In the genomic region with DNA sequence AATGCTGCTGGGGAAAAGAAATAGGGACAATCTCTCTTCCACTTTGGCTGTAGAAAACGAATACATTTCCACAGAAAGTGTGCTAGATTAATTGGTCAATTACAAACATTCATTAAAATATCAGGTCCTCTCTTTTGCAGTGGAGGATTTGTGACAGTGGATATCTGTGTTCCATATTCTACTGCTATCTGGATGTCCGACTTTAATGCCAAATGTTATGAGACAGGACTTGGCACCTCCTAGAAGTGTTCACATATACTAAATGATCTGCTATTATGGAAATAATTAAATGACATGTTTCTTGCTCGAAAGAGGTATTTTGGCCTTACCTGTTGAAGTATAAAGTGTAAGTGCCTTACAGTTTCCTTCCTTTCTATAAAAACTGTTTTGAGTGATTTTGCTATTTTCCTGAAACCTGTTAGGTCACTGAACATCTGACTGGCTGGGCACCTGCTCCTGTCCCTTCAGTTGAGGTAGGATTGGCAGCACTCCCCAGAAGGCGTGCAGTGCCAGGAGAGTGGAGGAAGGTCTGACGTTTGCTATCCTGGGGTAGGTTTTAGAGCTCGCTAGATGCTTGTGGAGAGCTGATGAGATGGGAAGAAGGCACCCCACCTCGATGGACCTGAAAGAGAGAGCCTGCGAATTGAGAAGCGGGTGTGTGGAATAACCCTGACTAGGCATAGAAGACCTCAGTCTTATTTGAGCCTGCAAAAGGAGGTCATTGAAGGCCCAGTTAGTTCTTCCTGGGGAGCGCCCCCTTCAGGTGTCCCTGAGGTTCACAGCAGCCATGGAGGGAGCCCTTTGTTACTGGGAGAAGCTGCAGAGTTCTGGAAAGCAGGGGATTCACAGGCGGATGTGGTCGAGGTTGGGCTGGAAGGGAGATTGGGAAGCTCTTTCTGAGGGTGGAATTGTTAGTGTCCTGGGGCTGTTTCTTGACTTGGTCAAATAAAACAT, we compare ENCODE assay signal across 9 cellular contexts.
DNase-seq lines count a peak whose midpoint lies in the region; ATAC-seq, FAIRE-seq and TF ChIP-seq lines count a peak whose summit lies in the region.
"Had no signal": no experiment of that assay in that cellular context is flagged by ENCODE, and none has a peak within 500 bp of the region (broad histone marks: within the 10 kb centered on the region; RNA-seq: fewer than 3 reads in every experiment).

No MANE protein-coding gene starts in this region.

- TF ChIP-seq CTCF in SU-DHL-6 (IDR thresholded peaks at IDR 0.05; ENCODE audit: insufficient read depth, low read length, poor library complexity, severe bottlenecking): peak; percentile 32
- TF ChIP-seq CTCF in esophagus squamous epithelium (IDR thresholded peaks at IDR 0.05): peak in 1 of 6 experiments; percentile 16
- TF ChIP-seq CTCF in pancreas (IDR thresholded peaks at IDR 0.05): no peak

- WGBS in esophagus squamous epithelium, 2 donors: 44 to 51% methylated on average over 11 to 12 of the region's 12 CpGs
- 37 to 42% methylated on average over 12 of the region's 12 CpGs for WGBS in pancreas, 2 donors

- intact Hi-C loops in activated CD4-positive, alpha-beta T cell treated with anti-CD3 and anti-CD28 coated beads for 36 hours (cut with DNase I, micrococcal nuclease): loop anchor here (1.0 to 10.0 kb wide), 8 partner anchors 13 to 532 kb away; a partner anchor contains a TSS
- intact Hi-C loops in esophagus squamous epithelium (cut with DNase I) (no loop called here), pancreas (cut with DNase I) (no loop called here), posterior vena cava (cut with DNase I) (loop anchor here in 1 of 2 donors (5.0 kb wide), 1 partner anchor 577 kb away; a partner anchor contains a TSS)

- H3K27ac ChIP-seq in SU-DHL-6 (ENCODE audit: low read depth, low read length) (peak overlapping the region; percentile 72), esophagus squamous epithelium (peak overlapping the region; percentile 88 to 98 (median 98)), pancreas (peak overlapping the region; percentile 81 to 92 (median 87))

- no peak for FAIRE-seq in pancreas (lab: Jason Lieb, UNC)
- FAIRE-seq: colon had no signal

- peak overlapping the region; percentile 96 for H3K4me3 ChIP-seq in SU-DHL-6 (ENCODE audit: insufficient read depth, low read length, poor library complexity, severe bottlenecking)
- H3K4me3 ChIP-seq in esophagus squamous epithelium: peak overlapping the region; percentile 83 to 99 (median 92)
- peak overlapping the region; percentile 62 to 99 (median 96) for H3K4me3 ChIP-seq in pancreas

- POLR2A ChIA-PET in activated CD4-positive, alpha-beta T cell treated with anti-CD3 and anti-CD28 coated beads for 36 hours (lab: Charles Lee): interaction anchor here (1.0 to 1.5 kb wide), 3 partner anchors 12 to 155 kb away, joined by 5 to 24 read pairs (median 8); no protein-coding TSS in a partner anchor

- no peaks in the 10 kb centered on the region for H3F3A ChIP-seq in SU-DHL-6 (ENCODE audit: insufficient read depth)

- no peak for TF ChIP-seq POLR2A in esophagus squamous epithelium (IDR thresholded peaks at IDR 0.05)

- no peaks in the 10 kb centered on the region for H3K36me3 ChIP-seq in SU-DHL-6 (ENCODE audit: low read length)
- peaks cover 0 to 27% (median 0%) of the 10 kb centered on the region in 3 donors for H3K36me3 ChIP-seq in esophagus squamous epithelium
- H3K36me3 ChIP-seq in pancreas: no peaks in the 10 kb centered on the region

- H3K27me3 ChIP-seq in SU-DHL-6 (ENCODE audit: low read length) (no peaks in the 10 kb centered on the region), esophagus squamous epithelium (no peaks in the 10 kb centered on the region), pancreas (no peaks in the 10 kb centered on the region)

- H2AFZ ChIP-seq in SU-DHL-6 (ENCODE audit: low read depth, low read length, severe bottlenecking): peak overlapping the region; percentile 85

- peaks cover 42% of the 10 kb centered on the region for H3K4me1 Mint-ChIP-seq in activated CD4-positive, alpha-beta T cell treated with anti-CD3 and anti-CD28 coated beads for 36 hours

- H3K4me2 ChIP-seq in SU-DHL-6 (ENCODE audit: low read depth, low read length, poor library complexity, severe bottlenecking): peak overlapping the region; percentile 74

- H3K9ac ChIP-seq in SU-DHL-6 (ENCODE audit: low read length): peak overlapping the region; percentile 94

- peaks cover 52% of the 10 kb centered on the region for H3K36me3 Mint-ChIP-seq in activated CD4-positive, alpha-beta T cell treated with anti-CD3 and anti-CD28 coated beads for 36 hours (ENCODE audit: low read depth)

- no peaks in the 10 kb centered on the region for H4K20me1 ChIP-seq in SU-DHL-6 (ENCODE audit: low read depth, low read length)

- H3K4me1 ChIP-seq in esophagus squamous epithelium (peaks cover 5 to 40% (median 12%) of the 10 kb centered on the region in 3 donors), pancreas (peaks cover 3 to 9% (median 8%) of the 10 kb centered on the region in 3 donors)

- CTCF ChIA-PET in activated CD4-positive, alpha-beta T cell treated with anti-CD3 and anti-CD28 coated beads for 36 hours (lab: Charles Lee): interaction anchor here (0.6 to 1.3 kb wide), 7 partner anchors 11 to 204 kb away, joined by 3 to 5 read pairs (median 3); no protein-coding TSS in a partner anchor

- H3K4me3 Mint-ChIP-seq in activated CD4-positive, alpha-beta T cell treated with anti-CD3 and anti-CD28 coated beads for 36 hours: peak overlapping the region; percentile 96

- H3K9me2 ChIP-seq in SU-DHL-6 (replicated peaks; ENCODE audit: insufficient read depth, low read length): no peaks in the 10 kb centered on the region

- peak; percentile 54 for DNase-seq in activated CD4-positive, alpha-beta T cell treated with anti-CD3 and anti-CD28 coated beads for 36 hours
- no peak for DNase-seq in activated CD4-positive, alpha-beta T cell treated with anti-CD3 and anti-CD28 coated beads for 4 hours
- DNase-seq in esophagus squamous epithelium (lab: John Stamatoyannopoulos, UW): no peak
- DNase-seq in pancreas: peak in 3 of 6 donors; percentile 29 to 41 (median 38)
- no peak for DNase-seq in posterior vena cava (ENCODE audit: low spot score)
- no peak for DNase-seq in activated CD4-positive, alpha-beta T cell treated with anti-CD3 and anti-CD28 coated beads for 1 hour

- H3K9me3 Mint-ChIP-seq in activated CD4-positive, alpha-beta T cell treated with anti-CD3 and anti-CD28 coated beads for 36 hours (ENCODE audit: low read depth): no peaks in the 10 kb centered on the region

- no peaks in the 10 kb centered on the region for H3K27me3 Mint-ChIP-seq in activated CD4-positive, alpha-beta T cell treated with anti-CD3 and anti-CD28 coated beads for 36 hours

- peak overlapping the region; percentile 99 for H3K27ac Mint-ChIP-seq in activated CD4-positive, alpha-beta T cell treated with anti-CD3 and anti-CD28 coated beads for 36 hours

- H3K79me2 ChIP-seq in SU-DHL-6 (ENCODE audit: insufficient read depth, low read length): peaks cover 46% of the 10 kb centered on the region

- H3K9me3 ChIP-seq in SU-DHL-6 (ENCODE audit: insufficient read depth, low read length): no peaks in the 10 kb centered on the region
- no peaks in the 10 kb centered on the region for H3K9me3 ChIP-seq in esophagus squamous epithelium
- no peaks in the 10 kb centered on the region for H3K9me3 ChIP-seq in pancreas

- no peak for ATAC-seq in activated CD4-positive, alpha-beta T cell treated with anti-CD3 and anti-CD28 coated beads for 36 hours
- peak in 3 of 4 donors; percentile 2 to 33 (median 13) for ATAC-seq in pancreas
- ATAC-seq in HG02623 (IDR thresholded peaks at IDR 0.05; ENCODE audit: unreplicated experiment): no peak

Comparison
In these comparisons a context has a peak if more than half of its experiments do, and no peak if none do; other contexts are left out.
1. ATAC-seq: peak in pancreas (3 of 4); none in activated CD4-positive, alpha-beta T cell treated with anti-CD3 and anti-CD28 coated beads for 36 hours (single experiment) and HG02623 (single experiment).
2. intact Hi-C loops: an anchor here in activated CD4-positive, alpha-beta T cell treated with anti-CD3 and anti-CD28 coated beads for 36 hours (1.0 to 10.0 kb wide); none called in esophagus squamous epithelium and pancreas.
3. Peak in every context shown above with its lines, with median percentiles within 50 percentile points of each other: H3K27ac ChIP-seq and H3K4me3 ChIP-seq.